8 cellular contexts compared by ENCODE assay signal in genomic region chr6:17511084-17511483, GRCh38.
"Had no signal": no experiment of that assay in that cellular context is flagged by ENCODE, and none has a peak within 500 bp of the region (broad histone marks: within the 10 kb centered on the region; RNA-seq: fewer than 3 reads in every experiment).

No MANE protein-coding gene starts in this region.

- H2AFZ ChIP-seq: GM23248 had no signal

- H3K4me3 ChIP-seq: GM23248, HAP-1 had no signal

- ATAC-seq: HCT116 had no signal

- FAIRE-seq: HTR-8/SVneo had no signal

- H3K9me3 ChIP-seq: HAP-1 had no signal

- DNase-seq: GM23248, GOT3, H7, HFFc6, KG1 had no signal

- H3K27ac ChIP-seq: GM23248 had no signal

- H3K9ac ChIP-seq: GM23248 had no signal

- H3K4me1 ChIP-seq: HAP-1 had no signal
